In genomic region chr18:71799016-71799673, GRCh38 we compare ENCODE assay signal across 22 cellular contexts.
DNase-seq lines count a peak whose midpoint lies in the region; ATAC-seq, FAIRE-seq and TF ChIP-seq lines count a peak whose summit lies in the region.
"Had no signal": no experiment of that assay in that cellular context is flagged by ENCODE, and none has a peak within 500 bp of the region (broad histone marks: within the 10 kb centered on the region; RNA-seq: fewer than 3 reads in every experiment).

No MANE protein-coding gene starts in this region.

- CTCF ChIA-PET in AG04450 (lab: Charles Lee) = no interaction called here

- TF ChIP-seq CTCF in AG04450 (IDR thresholded peaks at IDR 0.05; ENCODE audit: low read depth, low read length) = no peak
- no peak for TF ChIP-seq CTCF in astrocyte (IDR thresholded peaks at IDR 0.05; ENCODE audit: insufficient read depth, low read depth, low read length)

- no peak overlapping the region for H3K4me3 Mint-ChIP-seq in astrocyte (ENCODE audit: unreplicated experiment)
- H3K4me3 Mint-ChIP-seq: B cell; CD4-positive, CD25-positive, alpha-beta regulatory T cell; H9 had no signal

- H3K4me2 ChIP-seq in astrocyte (ENCODE audit: low read length) = peak overlapping the region; percentile 15
- H3K4me2 ChIP-seq: PC-9 had no signal

- H3K4me1 ChIP-seq in astrocyte (ENCODE audit: insufficient read depth, low read length) = no peaks in the 10 kb centered on the region
- H3K4me1 ChIP-seq: Caco-2 had no signal

- intact Hi-C loops in left cardiac atrium (cut with DNase I) = no loop called here

- H3K36me3 Mint-ChIP-seq in astrocyte (ENCODE audit: low read depth, unreplicated experiment) = no peaks in the 10 kb centered on the region
- H3K36me3 Mint-ChIP-seq: CD4-positive, CD25-positive, alpha-beta regulatory T cell had no signal

- no peak for FAIRE-seq in astrocyte (lab: Jason Lieb, UNC)
- FAIRE-seq: A204.1, GM19239 had no signal

- no peak overlapping the region for H2AFZ ChIP-seq in astrocyte (ENCODE audit: low read depth, low read length)
- H2AFZ ChIP-seq: PC-9 had no signal

- H3K9me3 ChIP-seq in AG04450 (ENCODE audit: control insufficient read depth, insufficient read depth, low read length) = no peaks in the 10 kb centered on the region
- no peaks in the 10 kb centered on the region for H3K9me3 ChIP-seq in astrocyte (ENCODE audit: insufficient read depth, low read depth, low read length)
- H3K9me3 ChIP-seq: Caco-2 had no signal

- no peaks in the 10 kb centered on the region for H3K4me1 Mint-ChIP-seq in astrocyte (ENCODE audit: low read depth, unreplicated experiment)
- H3K4me1 Mint-ChIP-seq: B cell; CD4-positive, CD25-positive, alpha-beta regulatory T cell had no signal

- DNase-seq in AG04450 (ENCODE audit: low read depth, low spot score) (peak; percentile 69), HS-5 (ENCODE audit: low read depth) (peak; percentile 56), astrocyte (ENCODE audit: low read depth) (peak; percentile 25), fibroblast of peridontal ligament (ENCODE audit: extremely low read depth) (peak; percentile 96), left cardiac atrium (no peak), RKO (ENCODE audit: low spot score) (no peak), NCI-H345 treated with DMSO at 0.1 percent for 48 hours (lab: John Stamatoyannopoulos, UW; ENCODE audit: unreplicated experiment) (no peak), Ammon's horn (ENCODE audit: low spot score) (no peak)
- DNase-seq: Caco-2; CD4-positive, CD25-positive, alpha-beta regulatory T cell; EL; H9; KG1; NCI-H1048; NCI-H146; NCI-H2081; NCI-H510A; NCI-H774; PC-9 had no signal

- H3K9me3 Mint-ChIP-seq in astrocyte (ENCODE audit: unreplicated experiment) = peaks cover 5% of the 10 kb centered on the region

- no peak overlapping the region for H3K27ac Mint-ChIP-seq in astrocyte (ENCODE audit: unreplicated experiment)
- H3K27ac Mint-ChIP-seq: B cell; CD4-positive, CD25-positive, alpha-beta regulatory T cell; H9 had no signal

- H3K79me2 ChIP-seq in astrocyte (ENCODE audit: insufficient read depth, low read length) = no peaks in the 10 kb centered on the region

- H3K27me3 ChIP-seq in AG04450 (ENCODE audit: control insufficient read depth, insufficient read depth, low read length) (no peaks in the 10 kb centered on the region), astrocyte (ENCODE audit: insufficient read depth, low read length) (no peaks in the 10 kb centered on the region)

- ATAC-seq in left cardiac atrium = no peak

- H4K20me1 ChIP-seq in astrocyte (ENCODE audit: insufficient read depth, low read length) = no peaks in the 10 kb centered on the region

- POLR2A ChIA-PET in AG04450 (lab: Yijun Ruan, JAX) = no interaction called here

- H3K9ac ChIP-seq in astrocyte (ENCODE audit: low read length) = no peak overlapping the region

- H3K4me3 ChIP-seq in AG04450 (ENCODE audit: low read depth, low read length) = no peak overlapping the region
- H3K4me3 ChIP-seq in astrocyte (ENCODE audit: insufficient read depth, low read depth, low read length) = no peak overlapping the region
- H3K4me3 ChIP-seq: PC-9 had no signal

- peak overlapping the region; percentile 59 for H3K27ac ChIP-seq in AG04450 (ENCODE audit: low read depth, low read length)
- peak overlapping the region; percentile 27 for H3K27ac ChIP-seq in astrocyte (ENCODE audit: low read depth, low read length)
- H3K27ac ChIP-seq: PC-9 had no signal

- H3K36me3 ChIP-seq in astrocyte (ENCODE audit: insufficient read depth, low read length) = no peaks in the 10 kb centered on the region

- no peaks in the 10 kb centered on the region for H3K27me3 Mint-ChIP-seq in astrocyte (ENCODE audit: low read depth, unreplicated experiment)
- H3K27me3 Mint-ChIP-seq: B cell; CD4-positive, CD25-positive, alpha-beta regulatory T cell had no signal

Comparison
In these comparisons a context has a peak if more than half of its experiments do, and no peak if none do; other contexts are left out.
1. DNase-seq: peak in AG04450 (single experiment), HS-5 (single experiment), astrocyte (single experiment) and fibroblast of peridontal ligament (single experiment); none in left cardiac atrium (single experiment), RKO (single experiment), NCI-H345 treated with DMSO at 0.1 percent for 48 hours (single experiment) and Ammon's horn (single experiment).